Comparison of ENCODE assay signal across 13 cellular contexts in genomic region chr12:780750-781379, GRCh38. TPM values are rescaled to one million over a fixed set of nuclear protein-coding genes. Genes with fewer than 3 reads are reported as not detected.
A peak's percentile ranks its signal among the peaks of the same experiment; 100 is the strongest.
DNase-seq lines count a peak whose midpoint lies in the region; ATAC-seq, FAIRE-seq and TF ChIP-seq lines count a peak whose summit lies in the region.
"Had no signal": no experiment of that assay in that cellular context is flagged by ENCODE, and none has a peak within 500 bp of the region (broad histone marks: within the 10 kb centered on the region; RNA-seq: fewer than 3 reads in every experiment).

No MANE protein-coding gene starts in this region.

- H3K9me2 ChIP-seq in GM23248 (ENCODE audit: insufficient read depth) (no peaks in the 10 kb centered on the region), GM23338 (ENCODE audit: insufficient read depth) (no peaks in the 10 kb centered on the region)

- in situ Hi-C loops in GM23248 (cut with MboI) = no loop called here

- peaks cover 39% of the 10 kb centered on the region for H3F3A ChIP-seq in GM23248 (ENCODE audit: insufficient read depth)
- H3F3A ChIP-seq in GM23338 (replicated peaks; ENCODE audit: low read depth) = no peaks in the 10 kb centered on the region

- H3K79me2 ChIP-seq in GM23248 (ENCODE audit: insufficient read depth) (peaks cover 97% of the 10 kb centered on the region), astrocyte (ENCODE audit: insufficient read depth, low read length) (peaks cover 92% of the 10 kb centered on the region), GM23338 (replicated peaks; ENCODE audit: insufficient read depth) (peaks cover 93% of the 10 kb centered on the region)

- peak overlapping the region; percentile 6 to 94 (median 62) for H3K4me3 Mint-ChIP-seq in CD4-positive, alpha-beta memory T cell
- H3K4me3 Mint-ChIP-seq in astrocyte (ENCODE audit: unreplicated experiment) = peak overlapping the region; percentile 3
- peak overlapping the region in 8 of 10 donors; percentile 1 to 83 (median 74) for H3K4me3 Mint-ChIP-seq in naive thymus-derived CD4-positive, alpha-beta T cell
- H3K4me3 Mint-ChIP-seq in GM23338 = no peak overlapping the region

- H3K36me3 Mint-ChIP-seq in CD4-positive, alpha-beta memory T cell = peaks cover 3 to 9% of the 10 kb centered on the region in 2 donors
- H3K36me3 Mint-ChIP-seq in astrocyte (ENCODE audit: low read depth, unreplicated experiment) = peaks cover 3% of the 10 kb centered on the region
- peaks cover 0 to 11% (median 8%) of the 10 kb centered on the region in 5 donors for H3K36me3 Mint-ChIP-seq in naive thymus-derived CD4-positive, alpha-beta T cell
- H3K36me3 Mint-ChIP-seq in GM23338 (ENCODE audit: low read depth) = no peaks in the 10 kb centered on the region

- intact Hi-C loops in CD4-positive, alpha-beta memory T cell (cut with micrococcal nuclease) = no loop called here
- intact Hi-C loops in naive thymus-derived CD4-positive, alpha-beta T cell (cut with micrococcal nuclease) = no loop called here

- no peak overlapping the region for H3K9ac ChIP-seq in GM23248
- H3K9ac ChIP-seq in astrocyte (ENCODE audit: low read length) = no peak overlapping the region

- H4K20me1 ChIP-seq in GM23248 (ENCODE audit: insufficient read depth) (no peaks in the 10 kb centered on the region; the same call in 1 of the 2 replicates), astrocyte (ENCODE audit: insufficient read depth, low read length) (peaks cover 67% of the 10 kb centered on the region), GM23338 (replicated peaks; ENCODE audit: insufficient read depth) (peaks cover 27% of the 10 kb centered on the region)

- H3K4me3 ChIP-seq in CD4-positive, alpha-beta memory T cell (ENCODE audit: low read length in 2 of 2) = no peak overlapping the region
- peak overlapping the region; percentile 55 for H3K4me3 ChIP-seq in GM23248
- H3K4me3 ChIP-seq in astrocyte (ENCODE audit: insufficient read depth, low read depth, low read length) = no peak overlapping the region
- no peak overlapping the region for H3K4me3 ChIP-seq in naive thymus-derived CD4-positive, alpha-beta T cell (ENCODE audit: low read length)
- H3K4me3 ChIP-seq in GM23338 = no peak overlapping the region
- H3K4me3 ChIP-seq: gastroesophageal sphincter, tibial nerve had no signal

- no peak for TF ChIP-seq CTCF in astrocyte (IDR thresholded peaks at IDR 0.05; ENCODE audit: insufficient read depth, low read depth, low read length)
- no peak for TF ChIP-seq CTCF in GM23338 (conservative IDR thresholded peaks at IDR 0.05; ENCODE audit: low read depth in 2 of 2)

- H3K4me1 ChIP-seq in CD4-positive, alpha-beta memory T cell (ENCODE audit: insufficient read depth, low read length) = peaks cover 80% of the 10 kb centered on the region
- H3K4me1 ChIP-seq in GM23248 (ENCODE audit: insufficient read depth) (peaks cover 42% of the 10 kb centered on the region), astrocyte (ENCODE audit: insufficient read depth, low read length) (peaks cover 20% of the 10 kb centered on the region), GM23338 (ENCODE audit: insufficient read depth) (peaks cover 14% of the 10 kb centered on the region)
- peaks cover 23 to 41% of the 10 kb centered on the region in 2 donors for H3K4me1 ChIP-seq in naive thymus-derived CD4-positive, alpha-beta T cell (ENCODE audit: control insufficient read depth in 2 of 2, insufficient read depth in 2 of 2, low read length in 2 of 2)

- H3K4me1 Mint-ChIP-seq in CD4-positive, alpha-beta memory T cell = peaks cover 49 to 76% (median 60%) of the 10 kb centered on the region in 4 donors
- H3K4me1 Mint-ChIP-seq in astrocyte (ENCODE audit: low read depth, unreplicated experiment) (peaks cover 32% of the 10 kb centered on the region), GM23338 (peaks cover 15% of the 10 kb centered on the region)
- peaks cover 38 to 83% (median 77%) of the 10 kb centered on the region in 7 donors for H3K4me1 Mint-ChIP-seq in naive thymus-derived CD4-positive, alpha-beta T cell

- H3K27ac ChIP-seq in CD4-positive, alpha-beta memory T cell (ENCODE audit: low read depth, low read length) = no peak overlapping the region
- H3K27ac ChIP-seq in GM23248 (peak overlapping the region; percentile 77), astrocyte (ENCODE audit: low read depth, low read length) (no peak overlapping the region), GM23338 (ENCODE audit: low read depth) (no peak overlapping the region)
- H3K27ac ChIP-seq in naive thymus-derived CD4-positive, alpha-beta T cell (ENCODE audit: low read depth, low read length) = no peak overlapping the region
- H3K27ac ChIP-seq: gastroesophageal sphincter had no signal

- peak; percentile 41 for FAIRE-seq in astrocyte (lab: Jason Lieb, UNC)

- CTCF ChIA-PET in CD4-positive, alpha-beta memory T cell (lab: Charles Lee; ENCODE audit: partially characterized antibody) = interaction anchor here (0.6 to 6.5 kb wide), 14 partner anchors 11 to 206 kb away, joined by 3 to 22 read pairs (median 4); no protein-coding TSS in a partner anchor
- CTCF ChIA-PET in naive thymus-derived CD4-positive, alpha-beta T cell (lab: Charles Lee) = interaction anchor here (0.6 to 1.5 kb wide), 3 partner anchors 30 to 225 kb away, joined by 3 to 7 read pairs (median 3); no protein-coding TSS in a partner anchor

- no peaks in the 10 kb centered on the region for H3K9me3 ChIP-seq in CD4-positive, alpha-beta memory T cell (ENCODE audit: control insufficient read depth in 1 of 2, low read length in 2 of 2)
- H3K9me3 ChIP-seq in GM23248 (ENCODE audit: low read depth) (no peaks in the 10 kb centered on the region), astrocyte (ENCODE audit: insufficient read depth, low read depth, low read length) (no peaks in the 10 kb centered on the region)
- H3K9me3 ChIP-seq in naive thymus-derived CD4-positive, alpha-beta T cell (ENCODE audit: control insufficient read depth in 2 of 3, low read length in 3 of 3) = no peaks in the 10 kb centered on the region
- H3K9me3 ChIP-seq: gastroesophageal sphincter, tibial nerve had no signal

- H3K27ac Mint-ChIP-seq in CD4-positive, alpha-beta memory T cell = peak overlapping the region in 6 of 7 donors; percentile 18 to 82 (median 74)
- H3K27ac Mint-ChIP-seq in astrocyte (ENCODE audit: unreplicated experiment) = peak overlapping the region; percentile 8
- peak overlapping the region in 5 of 9 donors; percentile 0 to 79 (median 66) for H3K27ac Mint-ChIP-seq in naive thymus-derived CD4-positive, alpha-beta T cell
- no peak overlapping the region for H3K27ac Mint-ChIP-seq in GM23338
- H3K27ac Mint-ChIP-seq: progenitor cell of endocrine pancreas had no signal

- no peak overlapping the region for H2AFZ ChIP-seq in GM23248
- no peak overlapping the region for H2AFZ ChIP-seq in astrocyte (ENCODE audit: low read depth, low read length)
- no peak overlapping the region for H2AFZ ChIP-seq in GM23338

- H3K9me3 Mint-ChIP-seq in CD4-positive, alpha-beta memory T cell = no peaks in the 10 kb centered on the region
- H3K9me3 Mint-ChIP-seq in astrocyte (ENCODE audit: unreplicated experiment) (no peaks in the 10 kb centered on the region), GM23338 (no peaks in the 10 kb centered on the region)
- peaks cover 0 to 4% (median 0%) of the 10 kb centered on the region in 11 donors for H3K9me3 Mint-ChIP-seq in naive thymus-derived CD4-positive, alpha-beta T cell
- H3K9me3 Mint-ChIP-seq: effector memory CD8-positive, alpha-beta T cell had no signal

- H3K4me2 ChIP-seq in GM23248 (ENCODE audit: unreplicated experiment) (peak overlapping the region; percentile 79), astrocyte (ENCODE audit: low read length) (peak overlapping the region; percentile 78), GM23338 (no peak overlapping the region)

- H3K27me3 Mint-ChIP-seq in CD4-positive, alpha-beta memory T cell = no peaks in the 10 kb centered on the region
- H3K27me3 Mint-ChIP-seq in astrocyte (ENCODE audit: low read depth, unreplicated experiment) (no peaks in the 10 kb centered on the region), GM23338 (ENCODE audit: insufficient read depth, low read depth, poor library complexity) (no peaks in the 10 kb centered on the region)
- no peaks in the 10 kb centered on the region for H3K27me3 Mint-ChIP-seq in naive thymus-derived CD4-positive, alpha-beta T cell
- H3K27me3 Mint-ChIP-seq: effector memory CD8-positive, alpha-beta T cell; progenitor cell of endocrine pancreas had no signal

- H3K27me3 ChIP-seq in CD4-positive, alpha-beta memory T cell (ENCODE audit: insufficient read depth, low read length) = no peaks in the 10 kb centered on the region
- H3K27me3 ChIP-seq in GM23248 (replicated peaks; ENCODE audit: insufficient read depth) = no peaks in the 10 kb centered on the region
- H3K27me3 ChIP-seq in astrocyte (ENCODE audit: insufficient read depth, low read length) = no peaks in the 10 kb centered on the region
- H3K27me3 ChIP-seq in naive thymus-derived CD4-positive, alpha-beta T cell (ENCODE audit: control insufficient read depth in 2 of 2, insufficient read depth in 2 of 2, low read length in 2 of 2) = no peaks in the 10 kb centered on the region
- H3K27me3 ChIP-seq in GM23338 (ENCODE audit: insufficient read depth) = no peaks in the 10 kb centered on the region
- H3K27me3 ChIP-seq: gastroesophageal sphincter, tibial nerve had no signal

- POLR2A ChIA-PET in CD4-positive, alpha-beta memory T cell (lab: Charles Lee; ENCODE audit: partially characterized antibody) = interaction anchor here (0.6 to 12.7 kb wide), 6 partner anchors 11 to 205 kb away, joined by 3 to 106 read pairs (median 4); partner anchors contain the start of gene WNK1
- POLR2A ChIA-PET in naive thymus-derived CD4-positive, alpha-beta T cell (lab: Charles Lee) = interaction anchor here (0.5 to 1.7 kb wide), 7 partner anchors 10 to 835 kb away, joined by 3 to 8 read pairs (median 3); partner anchors contain the start of gene WNK1

- no peak for DNase-seq in CD4-positive, alpha-beta memory T cell
- DNase-seq in GM23248 = peak; percentile 32
- no peak for DNase-seq in astrocyte (ENCODE audit: low read depth)
- no peak for DNase-seq in naive thymus-derived CD4-positive, alpha-beta T cell
- DNase-seq in GM23338 (ENCODE audit: low spot score) = no peak
- DNase-seq in GOT3 (lab: John Stamatoyannopoulos, UW) = no peak
- DNase-seq: activated CD8-positive, alpha-beta memory T cell treated with anti-CD3 and anti-CD28 coated beads for 24 hours; effector memory CD8-positive, alpha-beta T cell; T1000 had no signal

- 89 to 94% methylated on average over 2 of the region's 2 CpGs for WGBS in GM23248 (ENCODE audit: low coverage in 1 of 2, low lambda C conversion rate in 2 of 2, missing lambda C conversion rate in 2 of 2), 2 experiments

- H3K36me3 ChIP-seq in CD4-positive, alpha-beta memory T cell (ENCODE audit: insufficient read depth, low read length) = no peaks in the 10 kb centered on the region
- H3K36me3 ChIP-seq in GM23248 (ENCODE audit: low read depth) (no peaks in the 10 kb centered on the region), astrocyte (ENCODE audit: insufficient read depth, low read length) (no peaks in the 10 kb centered on the region), GM23338 (ENCODE audit: insufficient read depth) (no peaks in the 10 kb centered on the region)
- no peaks in the 10 kb centered on the region for H3K36me3 ChIP-seq in naive thymus-derived CD4-positive, alpha-beta T cell (ENCODE audit: control insufficient read depth in 2 of 3, insufficient read depth in 3 of 3, low read length in 3 of 3)
- H3K36me3 ChIP-seq: gastroesophageal sphincter, tibial nerve had no signal

- ATAC-seq in naive thymus-derived CD4-positive, alpha-beta T cell = no peak
- ATAC-seq in HG03520 (IDR thresholded peaks at IDR 0.05; ENCODE audit: unreplicated experiment) (no peak), GM23338 (no peak)
- ATAC-seq: effector memory CD8-positive, alpha-beta T cell; gastroesophageal sphincter had no signal

RNA-seq across cellular contexts. Expression of gene WNK1, which starts 28.5 kb away (rescaled TPM):
- 100 to 1,000 TPM; 192 to 194 TPM for total RNA-seq in CD4-positive, alpha-beta memory T cell
- polyA plus RNA-seq in CD4-positive, alpha-beta memory T cell = 10 to 100 TPM in 1 of 2 donors, 1 to 10 TPM in 1; 4.5 to 49.5 TPM
- 41.5 and 55.6 TPM in 2 replicates for total RNA-seq in GM23248 (2014; rRNA removed; shearing (Covaris generic))
- polyA plus RNA-seq in GM23248 (2016; fragmentation: Nextera tagmentation; extraction: Ambion mirVana) (47.2 and 51.6 TPM in 2 replicates), GM23338 (2016; fragmentation: Nextera tagmentation; extraction: Ambion mirVana) (74.9 and 86.8 TPM in 2 replicates)
- 157 and 179 TPM in 2 replicates for total RNA-seq in astrocyte
- 100 to 1,000 TPM; 147 to 200 (median 169) TPM for total RNA-seq in naive thymus-derived CD4-positive, alpha-beta T cell
- polyA plus RNA-seq in naive thymus-derived CD4-positive, alpha-beta T cell = 10 to 100 TPM; 22.9 to 44.0 TPM
- total RNA-seq in GM23338 (2014; rRNA removed; shearing (Covaris generic)) = 114 and 119 TPM in 2 replicates
